ENCODE assay signal across 8 cellular contexts in genomic region chr2:74421248-74421870, GRCh38. TPM values are rescaled to one million over a fixed set of nuclear protein-coding genes. Genes with fewer than 3 reads are reported as not detected.
DNase-seq lines count a peak whose midpoint lies in the region; ATAC-seq and TF ChIP-seq lines count a peak whose summit lies in the region.

C2orf81 (minus strand) TSS chr2:74421619; CDS start chr2:74421560, 59 bp downstream.
WDR54 (plus strand) TSS chr2:74421730; CDS start chr2:74422154, 424 bp downstream.

- H3K36me3 ChIP-seq in BE2C = no peaks in the 10 kb centered on the region
- H3K36me3 ChIP-seq in colonic mucosa = no peaks in the 10 kb centered on the region
- peaks cover 0 to 17% of the 10 kb centered on the region in 2 donors for H3K36me3 ChIP-seq in left lung

- H3K9ac ChIP-seq in colonic mucosa (ENCODE audit: low read depth in 2 of 2, low read length in 2 of 2) = peak within 1 kb of the TSS; percentile 57 to 79

- no peaks in the 10 kb centered on the region for H3K4me1 ChIP-seq in BE2C
- H3K4me1 ChIP-seq in colonic mucosa = no peaks in the 10 kb centered on the region
- peaks cover 4 to 17% of the 10 kb centered on the region in 2 donors for H3K4me1 ChIP-seq in left lung

- intact Hi-C loops in colonic mucosa (cut with DNase I) = no loop called here
- intact Hi-C loops in left lung (cut with DNase I) = no loop called here

- peak within 1 kb of the TSS; percentile 26 for H3K27ac ChIP-seq in colonic mucosa
- H3K27ac ChIP-seq in left lung = peak within 1 kb of the TSS in 1 of 2 donors; percentile 80

- ATAC-seq in HG03442 (IDR thresholded peaks at IDR 0.05; ENCODE audit: unreplicated experiment) = peak; percentile 92
- peak; percentile 95 for ATAC-seq in left lung

- no peaks in the 10 kb centered on the region for H3K9me3 ChIP-seq in BE2C
- no peaks in the 10 kb centered on the region for H3K9me3 ChIP-seq in colonic mucosa
- no peaks in the 10 kb centered on the region for H3K9me3 ChIP-seq in left lung

- H3K27me3 ChIP-seq in BE2C = no peaks in the 10 kb centered on the region
- H3K27me3 ChIP-seq in colonic mucosa = no peaks in the 10 kb centered on the region
- peaks cover 0 to 7% of the 10 kb centered on the region in 2 donors for H3K27me3 ChIP-seq in left lung

- no peak for TF ChIP-seq CTCF in BE2C (IDR thresholded peaks at IDR 0.05; ENCODE audit: low read depth, low read length)
- TF ChIP-seq CTCF in colonic mucosa (IDR thresholded peaks at IDR 0.05) = no peak
- no peak for TF ChIP-seq CTCF in left lung (IDR thresholded peaks at IDR 0.05)

- DNase-seq in BE2C (peak; percentile 89), GM19240 (ENCODE audit: insufficient read length, low spot score) (peak; percentile 96), NCI-H510A treated with DMSO at 0.1 percent for 48 hours (lab: John Stamatoyannopoulos, UW) (peak; percentile 97), colonic mucosa (peak; percentile 87), left lung (peak; percentile 85 to 94)
- DNase-seq in activated CD4-positive, alpha-beta T cell treated with anti-CD3 and anti-CD28 coated beads for 4 hours = peak; percentile 90 to 91
- DNase-seq in stimulated activated CD4-positive, alpha-beta T cell treated with anti-CD3 and anti-CD28 coated beads, Interleukin-2, amount 100 ng/mL, for 48 hours = peak; percentile 93 to 94

- H3K4me3 ChIP-seq in BE2C (ENCODE audit: low read depth, low read length) = peak within 1 kb of the TSS; percentile 78
- peak within 1 kb of the TSS; percentile 52 for H3K4me3 ChIP-seq in colonic mucosa
- H3K4me3 ChIP-seq in left lung = peak within 1 kb of the TSS; percentile 58 to 77

RNA-seq across cellular contexts. Expression of gene C2orf81, which starts in this region (rescaled TPM):
- polyA plus RNA-seq in BE2C (2012; ENCODE audit: insufficient read depth, insufficient read length, low read depth) = 6.6 TPM
- total RNA-seq in colonic mucosa (1 to 10 TPM in 1 of 2 donors, under 1 TPM in 1; 0.62 to 1.1 TPM), left lung (1 to 10 TPM; 2.8 to 3.4 TPM)

RNA-seq across cellular contexts. Expression of gene WDR54, which starts in this region (rescaled TPM):
- polyA plus RNA-seq in BE2C (2012; ENCODE audit: insufficient read depth, insufficient read length, low read depth) = 72.7 TPM
- total RNA-seq in colonic mucosa = 1 to 10 TPM; 7.5 to 9.0 TPM
- total RNA-seq in left lung = 10 to 100 TPM in 1 of 2 donors, 1 to 10 TPM in 1; 9.2 to 17.7 TPM
